1 cellular context compared by ENCODE assay signal in genomic region chr1:22044690-22045420, GRCh38.
TF ChIP-seq lines count a peak whose summit lies in the region.

No MANE protein-coding gene starts in this region.

TF ChIP-seq in IMR-90, 13 proteins besides CTCF, POLR2A, EP300 and RAD21:
- TF ChIP-seq ELK1 (IDR thresholded peaks at IDR 0.05; ENCODE audit: borderline replicate concordance, low read depth, low read length) (no peak), RFX5 (IDR thresholded peaks at IDR 0.05; ENCODE audit: low read depth, low read length) (no peak), CEBPB (IDR thresholded peaks at IDR 0.05; ENCODE audit: low read depth, low read length) (no peak; the same call in 1 of the 2 replicates), MAZ (IDR thresholded peaks at IDR 0.05; ENCODE audit: borderline replicate concordance, low read depth, low read length) (no peak), USF2 (IDR thresholded peaks at IDR 0.05; ENCODE audit: low read depth, low read length) (no peak), CHD1 (IDR thresholded peaks at IDR 0.05; ENCODE audit: low read depth, low read length) (no peak), MXI1 (IDR thresholded peaks at IDR 0.05; ENCODE audit: borderline replicate concordance, low read depth, low read length) (no peak), SMC3 (IDR thresholded peaks at IDR 0.05; ENCODE audit: low read depth, low read length) (no peak), NFE2L2 (IDR thresholded peaks at IDR 0.05; ENCODE audit: low read depth, low read length) (no peak), RCOR1 (IDR thresholded peaks at IDR 0.05; ENCODE audit: insufficient replicate concordance, low read length) (no peak)
TF ChIP-seq in IMR-90: peak in this region for 0.
